Comparison of ENCODE assay signal across 1 cellular context in the genomic region with DNA sequence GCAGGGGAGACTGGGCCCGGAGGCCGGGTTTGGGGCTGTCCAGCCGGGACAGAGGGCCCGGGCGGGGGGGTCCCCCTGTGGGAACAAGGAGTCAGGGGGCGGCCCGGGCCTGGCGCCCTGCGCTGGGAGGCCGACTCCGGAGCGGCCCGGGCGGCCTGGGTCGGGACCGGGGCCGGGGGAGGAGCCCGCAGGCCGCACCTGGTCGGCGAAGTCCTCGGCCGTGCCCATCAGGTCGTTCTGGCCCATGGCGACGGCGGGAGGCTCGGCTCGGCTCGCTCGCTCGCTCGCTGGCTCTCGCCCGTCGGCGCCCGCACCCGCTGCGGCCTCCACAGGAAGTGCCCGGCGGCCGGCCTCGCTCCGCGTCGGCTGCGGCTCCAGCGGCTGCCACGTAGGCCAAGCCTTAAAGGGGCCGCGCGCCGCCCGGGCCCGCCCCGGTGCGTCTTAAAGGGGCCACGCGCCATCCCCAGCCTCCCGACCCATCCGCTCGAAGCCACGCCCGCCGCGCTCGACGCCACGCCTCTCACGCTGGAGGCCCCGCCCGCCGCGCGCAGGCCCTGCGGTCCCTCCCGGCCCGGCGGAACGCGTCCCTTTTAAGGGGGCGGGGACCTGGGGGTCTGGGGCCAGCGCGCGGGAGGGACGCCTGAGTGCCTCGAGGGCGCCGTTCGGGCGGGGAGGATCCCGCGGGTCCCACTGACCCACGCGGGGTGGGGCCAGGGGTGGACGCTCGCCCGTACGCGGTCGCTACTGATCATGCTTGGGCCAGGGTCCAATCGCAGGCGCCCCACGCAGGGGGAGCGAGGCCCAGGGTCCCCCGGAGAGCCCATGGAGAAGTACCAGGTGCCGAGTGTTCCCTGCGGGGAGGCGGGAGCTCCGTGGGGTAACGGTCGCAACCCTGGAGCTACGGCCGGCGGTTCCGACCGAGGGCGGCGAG.
A peak's percentile ranks its signal among the peaks of the same experiment; 100 is the strongest.
TF ChIP-seq lines count a peak whose summit lies in the region.

A gene (plus strand): TSS at position 643 of the 931 bp plus-strand sequence. CDS start 108 bp downstream, at position 751.
A gene (minus strand): TSS at position 337 of the 931 bp plus-strand sequence. CDS start 91 bp downstream, at position 246.

TF ChIP-seq in K562, 482 proteins besides CTCF, POLR2A, EP300 and RAD21 (continued from another document):
- TF ChIP-seq, protein P1, sequence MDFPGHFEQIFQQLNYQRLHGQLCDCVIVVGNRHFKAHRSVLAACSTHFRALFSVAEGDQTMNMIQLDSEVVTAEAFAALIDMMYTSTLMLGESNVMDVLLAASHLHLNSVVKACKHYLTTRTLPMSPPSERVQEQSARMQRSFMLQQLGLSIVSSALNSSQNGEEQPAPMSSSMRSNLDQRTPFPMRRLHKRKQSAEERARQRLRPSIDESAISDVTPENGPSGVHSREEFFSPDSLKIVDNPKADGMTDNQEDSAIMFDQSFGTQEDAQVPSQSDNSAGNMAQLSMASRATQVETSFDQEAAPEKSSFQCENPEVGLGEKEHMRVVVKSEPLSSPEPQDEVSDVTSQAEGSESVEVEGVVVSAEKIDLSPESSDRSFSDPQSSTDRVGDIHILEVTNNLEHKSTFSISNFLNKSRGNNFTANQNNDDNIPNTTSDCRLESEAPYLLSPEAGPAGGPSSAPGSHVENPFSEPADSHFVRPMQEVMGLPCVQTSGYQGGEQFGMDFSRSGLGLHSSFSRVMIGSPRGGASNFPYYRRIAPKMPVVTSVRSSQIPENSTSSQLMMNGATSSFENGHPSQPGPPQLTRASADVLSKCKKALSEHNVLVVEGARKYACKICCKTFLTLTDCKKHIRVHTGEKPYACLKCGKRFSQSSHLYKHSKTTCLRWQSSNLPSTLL (IDR thresholded peaks at IDR 0.05), result no peak
- no peak for TF ChIP-seq OTX1 (CRISPR knock-in tag; IDR thresholded peaks at IDR 0.05)
- TF ChIP-seq CCAR2 (IDR thresholded peaks at IDR 0.05; ENCODE audit: low read depth, low read length), result no peak
- TF ChIP-seq, protein P2, sequence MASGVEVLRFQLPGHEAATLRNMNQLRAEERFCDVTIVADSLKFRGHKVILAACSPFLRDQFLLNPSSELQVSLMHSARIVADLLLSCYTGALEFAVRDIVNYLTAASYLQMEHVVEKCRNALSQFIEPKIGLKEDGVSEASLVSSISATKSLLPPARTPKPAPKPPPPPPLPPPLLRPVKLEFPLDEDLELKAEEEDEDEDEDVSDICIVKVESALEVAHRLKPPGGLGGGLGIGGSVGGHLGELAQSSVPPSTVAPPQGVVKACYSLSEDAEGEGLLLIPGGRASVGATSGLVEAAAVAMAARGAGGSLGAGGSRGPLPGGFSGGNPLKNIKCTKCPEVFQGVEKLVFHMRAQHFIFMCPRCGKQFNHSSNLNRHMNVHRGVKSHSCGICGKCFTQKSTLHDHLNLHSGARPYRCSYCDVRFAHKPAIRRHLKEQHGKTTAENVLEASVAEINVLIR (CRISPR knock-in tag; IDR thresholded peaks at IDR 0.05), result peak; percentile 51; the same call in 1 of the 2 replicates
- TF ChIP-seq SMARCA5 (IDR thresholded peaks at IDR 0.05), result no peak
- TF ChIP-seq, protein P3, sequence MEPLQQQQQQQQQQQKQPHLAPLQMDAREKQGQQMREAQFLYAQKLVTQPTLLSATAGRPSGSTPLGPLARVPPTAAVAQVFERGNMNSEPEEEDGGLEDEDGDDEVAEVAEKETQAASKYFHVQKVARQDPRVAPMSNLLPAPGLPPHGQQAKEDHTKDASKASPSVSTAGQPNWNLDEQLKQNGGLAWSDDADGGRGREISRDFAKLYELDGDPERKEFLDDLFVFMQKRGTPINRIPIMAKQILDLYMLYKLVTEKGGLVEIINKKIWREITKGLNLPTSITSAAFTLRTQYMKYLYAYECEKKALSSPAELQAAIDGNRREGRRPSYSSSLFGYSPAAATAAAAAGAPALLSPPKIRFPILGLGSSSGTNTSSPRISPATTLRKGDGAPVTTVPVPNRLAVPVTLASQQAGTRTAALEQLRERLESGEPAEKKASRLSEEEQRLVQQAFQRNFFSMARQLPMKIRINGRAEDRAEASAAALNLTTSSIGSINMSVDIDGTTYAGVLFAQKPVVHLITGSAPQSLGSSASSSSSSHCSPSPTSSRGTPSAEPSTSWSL (CRISPR knock-in tag; IDR thresholded peaks at IDR 0.05; ENCODE audit: borderline replicate concordance), result no peak
- no peak for TF ChIP-seq HDGF (IDR thresholded peaks at IDR 0.05)
- no peak for TF ChIP-seq KAT8 (IDR thresholded peaks at IDR 0.05; ENCODE audit: low read depth)
- peak; percentile 88; the same call in 1 of the 2 replicates for TF ChIP-seq ILF3 (IDR thresholded peaks at IDR 0.05; ENCODE audit: borderline replicate concordance)
- no peak for TF ChIP-seq ASH1L (IDR thresholded peaks at IDR 0.05; ENCODE audit: borderline replicate concordance, low read depth, partially characterized antibody)
- TF ChIP-seq BDP1 (IDR thresholded peaks at IDR 0.05; ENCODE audit: insufficient read depth, insufficient read length), result no peak
- TF ChIP-seq SRSF1 (IDR thresholded peaks at IDR 0.05; ENCODE audit: low read depth, low read length), result no peak
- TF ChIP-seq NR2F6 (CRISPR knock-in tag; IDR thresholded peaks at IDR 0.05), result no peak
- no peak for TF ChIP-seq ZNF134 (CRISPR knock-in tag; conservative IDR thresholded peaks at IDR 0.05)
- TF ChIP-seq TCF7L2 (IDR thresholded peaks at IDR 0.05; ENCODE audit: low read depth, low read length), result no peak
- no peak for TF ChIP-seq CAMTA2 (CRISPR knock-in tag; conservative IDR thresholded peaks at IDR 0.05)
- TF ChIP-seq NR3C1 (CRISPR knock-in tag; IDR thresholded peaks at IDR 0.05), result peak; percentile 79; the same call in 1 of the 2 replicates
- TF ChIP-seq HIVEP1 (CRISPR knock-in tag; IDR thresholded peaks at IDR 0.05), result no peak
- TF ChIP-seq, protein P4, sequence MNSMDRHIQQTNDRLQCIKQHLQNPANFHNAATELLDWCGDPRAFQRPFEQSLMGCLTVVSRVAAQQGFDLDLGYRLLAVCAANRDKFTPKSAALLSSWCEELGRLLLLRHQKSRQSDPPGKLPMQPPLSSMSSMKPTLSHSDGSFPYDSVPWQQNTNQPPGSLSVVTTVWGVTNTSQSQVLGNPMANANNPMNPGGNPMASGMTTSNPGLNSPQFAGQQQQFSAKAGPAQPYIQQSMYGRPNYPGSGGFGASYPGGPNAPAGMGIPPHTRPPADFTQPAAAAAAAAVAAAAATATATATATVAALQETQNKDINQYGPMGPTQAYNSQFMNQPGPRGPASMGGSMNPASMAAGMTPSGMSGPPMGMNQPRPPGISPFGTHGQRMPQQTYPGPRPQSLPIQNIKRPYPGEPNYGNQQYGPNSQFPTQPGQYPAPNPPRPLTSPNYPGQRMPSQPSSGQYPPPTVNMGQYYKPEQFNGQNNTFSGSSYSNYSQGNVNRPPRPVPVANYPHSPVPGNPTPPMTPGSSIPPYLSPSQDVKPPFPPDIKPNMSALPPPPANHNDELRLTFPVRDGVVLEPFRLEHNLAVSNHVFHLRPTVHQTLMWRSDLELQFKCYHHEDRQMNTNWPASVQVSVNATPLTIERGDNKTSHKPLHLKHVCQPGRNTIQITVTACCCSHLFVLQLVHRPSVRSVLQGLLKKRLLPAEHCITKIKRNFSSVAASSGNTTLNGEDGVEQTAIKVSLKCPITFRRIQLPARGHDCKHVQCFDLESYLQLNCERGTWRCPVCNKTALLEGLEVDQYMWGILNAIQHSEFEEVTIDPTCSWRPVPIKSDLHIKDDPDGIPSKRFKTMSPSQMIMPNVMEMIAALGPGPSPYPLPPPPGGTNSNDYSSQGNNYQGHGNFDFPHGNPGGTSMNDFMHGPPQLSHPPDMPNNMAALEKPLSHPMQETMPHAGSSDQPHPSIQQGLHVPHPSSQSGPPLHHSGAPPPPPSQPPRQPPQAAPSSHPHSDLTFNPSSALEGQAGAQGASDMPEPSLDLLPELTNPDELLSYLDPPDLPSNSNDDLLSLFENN (IDR thresholded peaks at IDR 0.05; ENCODE audit: low read depth in 2 of 2, low read length in 2 of 2), result no peak
- TF ChIP-seq, protein P5, sequence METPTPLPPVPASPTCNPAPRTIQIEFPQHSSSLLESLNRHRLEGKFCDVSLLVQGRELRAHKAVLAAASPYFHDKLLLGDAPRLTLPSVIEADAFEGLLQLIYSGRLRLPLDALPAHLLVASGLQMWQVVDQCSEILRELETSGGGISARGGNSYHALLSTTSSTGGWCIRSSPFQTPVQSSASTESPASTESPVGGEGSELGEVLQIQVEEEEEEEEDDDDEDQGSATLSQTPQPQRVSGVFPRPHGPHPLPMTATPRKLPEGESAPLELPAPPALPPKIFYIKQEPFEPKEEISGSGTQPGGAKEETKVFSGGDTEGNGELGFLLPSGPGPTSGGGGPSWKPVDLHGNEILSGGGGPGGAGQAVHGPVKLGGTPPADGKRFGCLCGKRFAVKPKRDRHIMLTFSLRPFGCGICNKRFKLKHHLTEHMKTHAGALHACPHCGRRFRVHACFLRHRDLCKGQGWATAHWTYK (CRISPR knock-in tag; IDR thresholded peaks at IDR 0.05), result no peak; the same call in 1 of the 2 replicates
- TF ChIP-seq BCL6 (CRISPR knock-in tag; IDR thresholded peaks at IDR 0.05), result no peak
